ENCODE assay signal across 8 cellular contexts in the genomic region with DNA sequence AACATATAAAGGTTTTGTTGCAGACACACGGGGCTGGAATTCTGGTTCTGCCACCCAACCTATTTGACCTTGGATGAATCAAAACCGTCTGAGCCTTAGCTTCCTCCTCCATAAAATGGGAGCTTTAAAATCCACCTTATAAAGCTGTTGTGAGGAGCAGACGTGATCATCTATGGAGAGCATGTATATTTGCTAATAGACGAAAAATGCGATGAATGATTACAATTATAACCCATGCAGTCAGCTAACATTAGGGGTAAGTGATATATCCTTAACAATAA. TPM values are rescaled to one million over a fixed set of nuclear protein-coding genes. Genes with fewer than 3 reads are reported as not detected.
DNase-seq lines count a peak whose midpoint lies in the region; ATAC-seq and TF ChIP-seq lines count a peak whose summit lies in the region.

No MANE protein-coding gene starts in this region.

- ATAC-seq in activated CD8-positive, alpha-beta T cell treated with anti-CD3 and anti-CD28 coated beads, Interleukin-2, amount 10 ng/mL, durations not matched to agents 7 days and 5 days, result no peak
- ATAC-seq in GM19035 (IDR thresholded peaks at IDR 0.05; ENCODE audit: unreplicated experiment), result no peak

- WGBS in suprapubic skin, result 30% methylated on average over 5 of the region's 5 CpGs

- POLR2A ChIA-PET in activated CD8-positive, alpha-beta T cell treated with anti-CD3 and anti-CD28 coated beads, Interleukin-2, amount 10 ng/mL, durations not matched to agents 7 days and 5 days (lab: Charles Lee), result interaction anchor here (0.6 to 3.4 kb wide), 15 partner anchors 8 to 1575 kb away, joined by 3 to 39 read pairs (median 4); partner anchors contain the start of genes FAM8A1, KDM1B and TPMT

- H3K9me3 ChIP-seq in suprapubic skin, result no peaks in the 10 kb centered on the region

- peak overlapping the region; percentile 97 for H3K27ac ChIP-seq in suprapubic skin

- H3K27me3 Mint-ChIP-seq in activated CD4-positive, alpha-beta T cell treated with anti-CD3 and anti-CD28 coated beads, Interleukin-2, amount 10 ng/mL, durations not matched to agents 24 days and 14 days, result peaks cover 2% of the 10 kb centered on the region
- no peaks in the 10 kb centered on the region for H3K27me3 Mint-ChIP-seq in activated CD8-positive, alpha-beta T cell treated with anti-CD3 and anti-CD28 coated beads, Interleukin-2, amount 10 ng/mL, durations not matched to agents 7 days and 5 days (ENCODE audit: low read depth)
- H3K27me3 Mint-ChIP-seq in immature natural killer cell (ENCODE audit: low read depth in 3 of 3), result peaks cover 8 to 20% (median 14%) of the 10 kb centered on the region in 3 donors

- TF ChIP-seq CTCF in suprapubic skin (IDR thresholded peaks at IDR 0.05), result no peak

- H3K4me1 Mint-ChIP-seq in activated CD4-positive, alpha-beta T cell treated with anti-CD3 and anti-CD28 coated beads, Interleukin-2, amount 10 ng/mL, durations not matched to agents 24 days and 14 days, result peaks cover 22% of the 10 kb centered on the region
- peaks cover 25% of the 10 kb centered on the region for H3K4me1 Mint-ChIP-seq in activated CD8-positive, alpha-beta T cell treated with anti-CD3 and anti-CD28 coated beads, Interleukin-2, amount 10 ng/mL, durations not matched to agents 7 days and 5 days (ENCODE audit: low read depth)
- H3K4me1 Mint-ChIP-seq in immature natural killer cell, result peaks cover 44 to 56% of the 10 kb centered on the region in 2 donors

- H3K36me3 Mint-ChIP-seq in activated CD4-positive, alpha-beta T cell treated with anti-CD3 and anti-CD28 coated beads, Interleukin-2, amount 10 ng/mL, durations not matched to agents 24 days and 14 days (ENCODE audit: low read depth), result peaks cover 32% of the 10 kb centered on the region
- peaks cover 29% of the 10 kb centered on the region for H3K36me3 Mint-ChIP-seq in activated CD8-positive, alpha-beta T cell treated with anti-CD3 and anti-CD28 coated beads, Interleukin-2, amount 10 ng/mL, durations not matched to agents 7 days and 5 days (ENCODE audit: low read depth)
- no peaks in the 10 kb centered on the region for H3K36me3 Mint-ChIP-seq in immature natural killer cell

- CTCF ChIA-PET in activated CD8-positive, alpha-beta T cell treated with anti-CD3 and anti-CD28 coated beads, Interleukin-2, amount 10 ng/mL, durations not matched to agents 7 days and 5 days (lab: Charles Lee), result interaction anchor here (1.1 to 1.9 kb wide), 6 partner anchors 8 to 122 kb away, joined by 3 to 7 read pairs (median 4); no protein-coding TSS in a partner anchor

- no peak for TF ChIP-seq POLR2A in suprapubic skin (IDR thresholded peaks at IDR 0.05)

- H3K36me3 ChIP-seq in suprapubic skin, result no peaks in the 10 kb centered on the region

- peaks cover 33% of the 10 kb centered on the region for H3K4me1 ChIP-seq in suprapubic skin

- peak overlapping the region; percentile 61 for H3K4me3 ChIP-seq in suprapubic skin

- H3K9me3 Mint-ChIP-seq in activated CD4-positive, alpha-beta T cell treated with anti-CD3 and anti-CD28 coated beads, Interleukin-2, amount 10 ng/mL, durations not matched to agents 24 days and 14 days, result no peaks in the 10 kb centered on the region
- no peaks in the 10 kb centered on the region for H3K9me3 Mint-ChIP-seq in activated CD8-positive, alpha-beta T cell treated with anti-CD3 and anti-CD28 coated beads, Interleukin-2, amount 10 ng/mL, durations not matched to agents 7 days and 5 days (ENCODE audit: insufficient read depth)
- no peaks in the 10 kb centered on the region for H3K9me3 Mint-ChIP-seq in immature natural killer cell

- peak; percentile 63 for DNase-seq in activated CD4-positive, alpha-beta T cell treated with anti-CD3 and anti-CD28 coated beads, Interleukin-2, amount 10 ng/mL, durations not matched to agents 24 days and 14 days
- no peak for DNase-seq in activated CD4-positive, alpha-beta T cell treated with anti-CD3 and anti-CD28 coated beads, Interleukin-2, amount 50 U/mL, for 48 hours
- no peak for DNase-seq in activated CD8-positive, alpha-beta T cell treated with anti-CD3 and anti-CD28 coated beads, Interleukin-2, amount 10 ng/mL, durations not matched to agents 7 days and 5 days
- DNase-seq in immature natural killer cell (no peak), suprapubic skin (ENCODE audit: low spot score in 2 of 2) (no peak), NOMO-1 treated with dmso at 0.1 percent for 144 hours (lab: John Stamatoyannopoulos, UW; ENCODE audit: unreplicated experiment) (no peak), NK-92 (lab: John Stamatoyannopoulos, UW; ENCODE audit: unreplicated experiment) (no peak)

- peak overlapping the region; percentile 90 for H3K4me3 Mint-ChIP-seq in activated CD4-positive, alpha-beta T cell treated with anti-CD3 and anti-CD28 coated beads, Interleukin-2, amount 10 ng/mL, durations not matched to agents 24 days and 14 days
- H3K4me3 Mint-ChIP-seq in activated CD8-positive, alpha-beta T cell treated with anti-CD3 and anti-CD28 coated beads, Interleukin-2, amount 10 ng/mL, durations not matched to agents 7 days and 5 days, result peak overlapping the region; percentile 85
- H3K4me3 Mint-ChIP-seq in immature natural killer cell, result peak overlapping the region; percentile 85 to 96 (median 94)

- peak overlapping the region; percentile 95 for H3K27ac Mint-ChIP-seq in activated CD4-positive, alpha-beta T cell treated with anti-CD3 and anti-CD28 coated beads, Interleukin-2, amount 10 ng/mL, durations not matched to agents 24 days and 14 days
- H3K27ac Mint-ChIP-seq in activated CD8-positive, alpha-beta T cell treated with anti-CD3 and anti-CD28 coated beads, Interleukin-2, amount 10 ng/mL, durations not matched to agents 7 days and 5 days, result peak overlapping the region; percentile 96
- peak overlapping the region; percentile 94 to 98 (median 97) for H3K27ac Mint-ChIP-seq in immature natural killer cell

- TF ChIP-seq EP300 in suprapubic skin (IDR thresholded peaks at IDR 0.05), result no peak

- H3K27me3 ChIP-seq in suprapubic skin, result no peaks in the 10 kb centered on the region

- intact Hi-C loops in activated CD4-positive, alpha-beta T cell treated with anti-CD3 and anti-CD28 coated beads, Interleukin-2, amount 10 ng/mL, durations not matched to agents 24 days and 14 days (cut with micrococcal nuclease), result loop anchor here (1.0 to 5.0 kb wide), 4 partner anchors 8 to 555 kb away; partner anchors contain the start of genes DEK, KDM1B and TPMT

RNA-seq across cellular contexts. Expression of gene NUP153, which starts 0.6 kb away (rescaled TPM):
- 108 and 109 TPM in 2 replicates for total RNA-seq in activated CD4-positive, alpha-beta T cell treated with anti-CD3 and anti-CD28 coated beads, Interleukin-2, amount 10 ng/mL, durations not matched to agents 24 days and 14 days
- total RNA-seq in activated CD8-positive, alpha-beta T cell treated with anti-CD3 and anti-CD28 coated beads, Interleukin-2, amount 10 ng/mL, durations not matched to agents 7 days and 5 days, result 10 to 100 TPM; 72.2 to 73.6 TPM
- polyA plus RNA-seq in immature natural killer cell, result 1 to 10 TPM; 2.0 to 7.0 (median 2.6) TPM
- 10 to 100 TPM; 38.6 to 46.0 (median 42.5) TPM for total RNA-seq in suprapubic skin
